1 cellular context compared by ENCODE assay signal in genomic region chr20:56359212-56360132, GRCh38.
TF ChIP-seq lines count a peak whose summit lies in the region.

No MANE protein-coding gene starts in this region.

TF ChIP-seq in HepG2, 621 proteins besides CTCF, POLR2A, EP300 and RAD21 (continued from another document):
- 0 out of 2 replicates have a peak, but pooled peaks have one; percentile 35 for TF ChIP-seq DZIP1 (CRISPR knock-in tag; IDR thresholded peaks at IDR 0.05)
- TF ChIP-seq NR2C2 (CRISPR knock-in tag; IDR thresholded peaks at IDR 0.05; ENCODE audit: borderline replicate concordance), result peak; percentile 65
- TF ChIP-seq E2F2 (CRISPR knock-in tag; IDR thresholded peaks at IDR 0.05; ENCODE audit: borderline replicate concordance), result 0 out of 2 replicates have a peak, but pooled peaks have one; percentile 24
TF ChIP-seq in HepG2: peak in this region for 205.
